9 cellular contexts compared by ENCODE assay signal in the genomic region with DNA sequence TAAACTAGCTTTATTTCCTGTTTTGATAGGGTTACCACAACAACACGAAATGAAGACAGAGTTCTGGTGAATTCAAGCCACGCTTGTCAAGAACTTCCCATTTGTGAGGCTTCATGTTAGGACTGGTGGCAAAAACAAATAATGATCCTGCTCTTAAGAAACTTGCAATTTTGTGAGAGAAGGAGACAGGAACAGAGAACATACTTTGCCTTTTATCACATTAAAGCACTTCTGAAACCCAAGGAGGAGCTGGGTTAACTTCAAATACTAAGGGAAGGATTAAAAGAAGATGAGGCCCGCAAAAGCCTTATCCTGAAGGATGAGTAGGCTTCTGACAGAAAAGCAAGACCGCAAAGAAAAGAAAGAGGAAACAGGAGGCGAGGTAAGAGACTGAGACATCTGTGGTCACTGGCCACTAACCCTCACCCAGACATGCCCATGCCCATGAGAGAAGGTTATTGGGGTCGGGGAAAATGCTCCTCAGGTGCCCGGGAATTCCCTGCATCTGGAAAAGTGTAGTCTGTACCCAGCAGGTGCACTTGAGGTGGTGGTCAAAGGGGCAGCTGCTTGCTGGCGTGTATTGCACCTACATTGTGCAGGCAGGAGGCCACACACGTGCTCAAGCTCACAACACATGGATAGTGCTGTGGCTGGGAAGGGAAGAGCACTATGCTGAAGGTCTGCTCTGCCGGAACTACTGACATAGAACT. TPM values are rescaled to one million over a fixed set of nuclear protein-coding genes. Genes with fewer than 3 reads are reported as not detected.
DNase-seq lines count a peak whose midpoint lies in the region; ATAC-seq and TF ChIP-seq lines count a peak whose summit lies in the region.
"Had no signal": no experiment of that assay in that cellular context is flagged by ENCODE, and none has a peak within 500 bp of the region (broad histone marks: within the 10 kb centered on the region; RNA-seq: fewer than 3 reads in every experiment).

No MANE protein-coding gene starts in this region.

- H3K9me3 ChIP-seq in KOPT-K1 (ENCODE audit: insufficient read depth, low read length, poor library complexity, severe bottlenecking) (no peaks in the 10 kb centered on the region), vagina (no peaks in the 10 kb centered on the region)

- H3K27ac ChIP-seq in KOPT-K1 (ENCODE audit: low read depth, low read length, poor library complexity, severe bottlenecking) (peak overlapping the region; percentile 11), vagina (no peak overlapping the region)
- H3K27ac ChIP-seq: C4-2B had no signal

- TF ChIP-seq POLR2A in vagina (IDR thresholded peaks at IDR 0.05) = no peak

- H3K4me3 ChIP-seq in fibroblast of pulmonary artery (replicated peaks; ENCODE audit: low read depth, low read length) (peak overlapping the region; percentile 9), vagina (no peak overlapping the region)

- peaks cover 50% of the 10 kb centered on the region for H3K4me1 ChIP-seq in vagina

- intact Hi-C loops in vagina (cut with DNase I) = no loop called here

- no peak for ATAC-seq in HG03432 (IDR thresholded peaks at IDR 0.05; ENCODE audit: unreplicated experiment)

- H3K27me3 ChIP-seq in vagina = no peaks in the 10 kb centered on the region

- H3K36me3 ChIP-seq in KOPT-K1 (ENCODE audit: insufficient read depth, low read length) = peaks cover 4% of the 10 kb centered on the region; the same call in 1 of the 2 replicates
- no peaks in the 10 kb centered on the region for H3K36me3 ChIP-seq in vagina

- peak; percentile 29 for DNase-seq in NCI-H2029 (lab: John Stamatoyannopoulos, UW)
- no peak for DNase-seq in NCI-H2029 treated with DMSO at 0.1 percent for 48 hours (lab: John Stamatoyannopoulos, UW)
- DNase-seq in activated CD4-positive, alpha-beta T cell treated with anti-CD3 and anti-CD28 coated beads, Interleukin-2, amount 50 U/mL, for 1 hour = peak; percentile 8
- DNase-seq in fibroblast of pulmonary artery (ENCODE audit: low read depth) = peak; percentile 97
- DNase-seq in pons (ENCODE audit: low spot score) = peak; percentile 76
- no peak for DNase-seq in vagina (ENCODE audit: extremely low spot score in 2 of 2)

- TF ChIP-seq CTCF in fibroblast of pulmonary artery (IDR thresholded peaks at IDR 0.05; ENCODE audit: low read length, missing control alignments) (no peak), vagina (IDR thresholded peaks at IDR 0.05) (no peak)

RNA-seq across cellular contexts. Expression of a gene that starts 50.5 kb away (rescaled TPM):
- 44.9 TPM for total RNA-seq in vagina

Comparison
In these comparisons a context has a peak if more than half of its experiments do, and no peak if none do; other contexts are left out.
1. DNase-seq: peak in NCI-H2029 (single experiment), activated CD4-positive, alpha-beta T cell treated with anti-CD3 and anti-CD28 coated beads, Interleukin-2, amount 50 U/mL, for 1 hour (single experiment), fibroblast of pulmonary artery (single experiment) and pons (single experiment); none in NCI-H2029 treated with DMSO at 0.1 percent for 48 hours (single experiment) and vagina (0 of 2).